17 cellular contexts compared by ENCODE assay signal in the genomic region with DNA sequence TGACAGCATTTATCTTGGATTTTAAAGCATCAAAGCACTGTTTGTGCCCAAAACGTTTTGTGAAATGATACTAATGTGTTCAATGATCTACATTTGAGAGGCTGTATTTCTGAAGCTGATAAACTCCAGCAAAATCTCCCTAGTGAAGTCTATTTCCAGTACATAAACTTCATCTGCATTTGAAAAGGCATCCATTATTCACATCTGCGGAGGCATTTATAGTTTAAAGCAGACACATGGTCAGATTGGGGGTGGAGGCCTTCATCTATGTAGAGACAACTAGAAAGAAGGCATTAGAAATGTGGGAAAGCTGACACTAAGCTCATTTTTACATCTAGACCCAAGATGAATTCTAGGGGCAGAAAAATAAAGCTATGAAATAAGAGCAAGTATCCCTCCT.
DNase-seq lines count a peak whose midpoint lies in the region; ATAC-seq, FAIRE-seq and TF ChIP-seq lines count a peak whose summit lies in the region.
"Had no signal": no experiment of that assay in that cellular context is flagged by ENCODE, and none has a peak within 500 bp of the region (broad histone marks: within the 10 kb centered on the region; RNA-seq: fewer than 3 reads in every experiment).

No MANE protein-coding gene starts in this region.

- H3K9me1 ChIP-seq in K562 (ENCODE audit: control insufficient read depth, insufficient read depth, low read length): no peaks in the 10 kb centered on the region

- no peak overlapping the region for H3K4me2 ChIP-seq in K562 (ENCODE audit: insufficient read depth, low read length)
- H3K4me2 ChIP-seq: A549 had no signal

- 4% methylated on average over 2 of the region's 2 CpGs for WGBS in K562 (ENCODE audit: insufficient coverage, low coverage, missing lambda C conversion rate)

- FAIRE-seq in K562 (lab: Jason Lieb, UNC): no peak
- FAIRE-seq: A549, G401.6, GM12891 had no signal

- no peaks in the 10 kb centered on the region for H3K4me1 ChIP-seq in K562 (replicated peaks in 1 of 2; ENCODE audit: control insufficient read depth in 2 of 2, insufficient read depth in 2 of 2, low read length in 2 of 2)
- H3K4me1 ChIP-seq in rectal smooth muscle tissue (ENCODE audit: control insufficient read depth, insufficient read depth, low read length): peaks cover 14% of the 10 kb centered on the region
- H3K4me1 ChIP-seq in vagina: peaks cover 16% of the 10 kb centered on the region
- H3K4me1 ChIP-seq: A549, BE2C had no signal

- no peaks in the 10 kb centered on the region for H3K36me3 ChIP-seq in K562 (ENCODE audit: control insufficient read depth, insufficient read depth, low read length)
- H3K36me3 ChIP-seq in rectal smooth muscle tissue (ENCODE audit: control insufficient read depth, insufficient read depth, low read length): no peaks in the 10 kb centered on the region
- H3K36me3 ChIP-seq in vagina: no peaks in the 10 kb centered on the region
- H3K36me3 ChIP-seq: BE2C had no signal

- H3K27ac ChIP-seq in K562 (ENCODE audit: extremely low read depth, low read depth, low read length) (no peak overlapping the region), rectal smooth muscle tissue (ENCODE audit: low read depth, low read length) (peak overlapping the region; percentile 10), vagina (peak overlapping the region; percentile 7)
- H3K27ac ChIP-seq: A549, C4-2B had no signal

- H3K4me3 ChIP-seq in K562: no peak overlapping the region
- no peak overlapping the region for H3K4me3 ChIP-seq in rectal smooth muscle tissue (ENCODE audit: low read length)
- H3K4me3 ChIP-seq in vagina: no peak overlapping the region
- H3K4me3 ChIP-seq: A549 had no signal

- TF ChIP-seq POLR2A in K562 (conservative IDR thresholded peaks at IDR 0.05) (no peak), vagina (IDR thresholded peaks at IDR 0.05) (no peak)

- BruUV-seq in K562 (replicated peaks; lab: Mats Ljungman, UMichigan): no TSS peak

- no peaks in the 10 kb centered on the region for H4K20me1 ChIP-seq in K562 (replicated peaks; ENCODE audit: control insufficient read depth, insufficient read depth, low read length)

- H3K9ac ChIP-seq in K562 (ENCODE audit: insufficient read depth in 1 of 2, low read depth in 2 of 2, low read length in 2 of 2) (no peak overlapping the region), rectal smooth muscle tissue (ENCODE audit: low read length) (no peak overlapping the region)

- H3K9me3 ChIP-seq in K562 (replicated peaks; ENCODE audit: control insufficient read depth, insufficient read depth, low read depth, low read length) (no peaks in the 10 kb centered on the region), vagina (no peaks in the 10 kb centered on the region)
- H3K9me3 ChIP-seq: A549, BE2C had no signal

- no peaks in the 10 kb centered on the region for H3K79me2 ChIP-seq in K562 (ENCODE audit: control insufficient read depth, insufficient read depth, low read length)

- POLR2A ChIA-PET in K562 (lab: Yijun Ruan, JAX): no interaction called here

- in situ Hi-C loops in K562 (cut with MboI): no loop called here

- ATAC-seq in K562 (no peak), GM18907 (IDR thresholded peaks at IDR 0.05; ENCODE audit: unreplicated experiment) (no peak), GM21825 (IDR thresholded peaks at IDR 0.05; ENCODE audit: unreplicated experiment) (no peak)
- ATAC-seq: A549, HCT116 had no signal

- no peak for TF ChIP-seq RAD21 in K562 (CRISPR knock-in tag; conservative IDR thresholded peaks at IDR 0.05 in 1 of 2, IDR thresholded peaks at IDR 0.05 in 1 of 2)

- DNase-seq in K562 (ENCODE audit: extremely low read depth in 1 of 4, low spot score in 3 of 4): no peak
- DNase-seq in left kidney (ENCODE audit: low read depth, low spot score): peak; percentile 13
- DNase-seq in vagina (ENCODE audit: extremely low spot score in 2 of 2): no peak
- DNase-seq in SKM-1 (lab: John Stamatoyannopoulos, UW; ENCODE audit: unreplicated experiment): no peak
- no peak for DNase-seq in NCI-H2196 treated with DMSO at 0.1 percent for 48 hours (lab: John Stamatoyannopoulos, UW; ENCODE audit: unreplicated experiment)
- DNase-seq: BE2C; CD4-positive, alpha-beta memory T cell; DMS79 treated with DMSO at 0.1 percent for 48 hours; EL had no signal

- CTCF ChIA-PET in K562 (lab: Yijun Ruan, JAX; ENCODE audit: low intra/inter-chr PET ratio): no interaction called here

- H3K27me3 ChIP-seq in K562 (ENCODE audit: control insufficient read depth in 2 of 2, insufficient read depth in 2 of 2, low read length in 2 of 2): no peaks in the 10 kb centered on the region
- no peaks in the 10 kb centered on the region for H3K27me3 ChIP-seq in rectal smooth muscle tissue (ENCODE audit: control insufficient read depth, insufficient read depth, low read length)
- no peaks in the 10 kb centered on the region for H3K27me3 ChIP-seq in vagina
- H3K27me3 ChIP-seq: BE2C had no signal

- peak overlapping the region; percentile 70 for H2AFZ ChIP-seq in K562 (ENCODE audit: low read depth, low read length)

- TF ChIP-seq EP300 in K562 (IDR thresholded peaks at IDR 0.05; ENCODE audit: low read length): no peak

- TF ChIP-seq CTCF in K562 (IDR thresholded peaks at IDR 0.05 in 2 of 3, conservative IDR thresholded peaks at IDR 0.05 in 1 of 3; ENCODE audit: insufficient read depth in 2 of 3, low read depth in 1 of 3, low read length in 3 of 3) (no peak), vagina (IDR thresholded peaks at IDR 0.05) (no peak)

- intact Hi-C loops in K562 (cut with micrococcal nuclease): no loop called here
- intact Hi-C loops in vagina (cut with DNase I): no loop called here

TF ChIP-seq in K562, 482 proteins besides CTCF, POLR2A, EP300 and RAD21:
- TF ChIP-seq ZNF75A (CRISPR knock-in tag; IDR thresholded peaks at IDR 0.05) (no peak), BMI1 (IDR thresholded peaks at IDR 0.05; ENCODE audit: low read length) (no peak), RBM22 (IDR thresholded peaks at IDR 0.05; ENCODE audit: low read depth, low read length, poor library complexity, severe bottlenecking) (no peak), CBFA2T3 (IDR thresholded peaks at IDR 0.05) (no peak), ZNF217 (CRISPR knock-in tag; IDR thresholded peaks at IDR 0.05) (no peak), ZNF347 (CRISPR knock-in tag; IDR thresholded peaks at IDR 0.05; ENCODE audit: low read depth) (no peak), TAF1 (IDR thresholded peaks at IDR 0.05; ENCODE audit: control insufficient read depth, extremely low read depth, insufficient read depth, low read length, severe bottlenecking) (no peak), SMAD1 (IDR thresholded peaks at IDR 0.05; ENCODE audit: low read depth, low read length, partially characterized antibody) (no peak)
- TF ChIP-seq, protein P1, sequence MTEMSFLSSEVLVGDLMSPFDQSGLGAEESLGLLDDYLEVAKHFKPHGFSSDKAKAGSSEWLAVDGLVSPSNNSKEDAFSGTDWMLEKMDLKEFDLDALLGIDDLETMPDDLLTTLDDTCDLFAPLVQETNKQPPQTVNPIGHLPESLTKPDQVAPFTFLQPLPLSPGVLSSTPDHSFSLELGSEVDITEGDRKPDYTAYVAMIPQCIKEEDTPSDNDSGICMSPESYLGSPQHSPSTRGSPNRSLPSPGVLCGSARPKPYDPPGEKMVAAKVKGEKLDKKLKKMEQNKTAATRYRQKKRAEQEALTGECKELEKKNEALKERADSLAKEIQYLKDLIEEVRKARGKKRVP (CRISPR knock-in tag; IDR thresholded peaks at IDR 0.05): no peak
- TF ChIP-seq, protein P2, sequence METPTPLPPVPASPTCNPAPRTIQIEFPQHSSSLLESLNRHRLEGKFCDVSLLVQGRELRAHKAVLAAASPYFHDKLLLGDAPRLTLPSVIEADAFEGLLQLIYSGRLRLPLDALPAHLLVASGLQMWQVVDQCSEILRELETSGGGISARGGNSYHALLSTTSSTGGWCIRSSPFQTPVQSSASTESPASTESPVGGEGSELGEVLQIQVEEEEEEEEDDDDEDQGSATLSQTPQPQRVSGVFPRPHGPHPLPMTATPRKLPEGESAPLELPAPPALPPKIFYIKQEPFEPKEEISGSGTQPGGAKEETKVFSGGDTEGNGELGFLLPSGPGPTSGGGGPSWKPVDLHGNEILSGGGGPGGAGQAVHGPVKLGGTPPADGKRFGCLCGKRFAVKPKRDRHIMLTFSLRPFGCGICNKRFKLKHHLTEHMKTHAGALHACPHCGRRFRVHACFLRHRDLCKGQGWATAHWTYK (CRISPR knock-in tag; IDR thresholded peaks at IDR 0.05): no peak
- TF ChIP-seq, protein P3, sequence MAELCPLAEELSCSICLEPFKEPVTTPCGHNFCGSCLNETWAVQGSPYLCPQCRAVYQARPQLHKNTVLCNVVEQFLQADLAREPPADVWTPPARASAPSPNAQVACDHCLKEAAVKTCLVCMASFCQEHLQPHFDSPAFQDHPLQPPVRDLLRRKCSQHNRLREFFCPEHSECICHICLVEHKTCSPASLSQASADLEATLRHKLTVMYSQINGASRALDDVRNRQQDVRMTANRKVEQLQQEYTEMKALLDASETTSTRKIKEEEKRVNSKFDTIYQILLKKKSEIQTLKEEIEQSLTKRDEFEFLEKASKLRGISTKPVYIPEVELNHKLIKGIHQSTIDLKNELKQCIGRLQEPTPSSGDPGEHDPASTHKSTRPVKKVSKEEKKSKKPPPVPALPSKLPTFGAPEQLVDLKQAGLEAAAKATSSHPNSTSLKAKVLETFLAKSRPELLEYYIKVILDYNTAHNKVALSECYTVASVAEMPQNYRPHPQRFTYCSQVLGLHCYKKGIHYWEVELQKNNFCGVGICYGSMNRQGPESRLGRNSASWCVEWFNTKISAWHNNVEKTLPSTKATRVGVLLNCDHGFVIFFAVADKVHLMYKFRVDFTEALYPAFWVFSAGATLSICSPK (IDR thresholded peaks at IDR 0.05; ENCODE audit: borderline replicate concordance): no peak
